In genomic region chr16:89216315-89217137, GRCh38 we compare ENCODE assay signal across 8 cellular contexts. TPM values are rescaled to one million over a fixed set of nuclear protein-coding genes. Genes with fewer than 3 reads are reported as not detected.
DNase-seq lines count a peak whose midpoint lies in the region; ATAC-seq and TF ChIP-seq lines count a peak whose summit lies in the region.

No MANE protein-coding gene starts in this region.

- peaks cover 21 to 36% of the 10 kb centered on the region in 2 donors for H3K4me1 Mint-ChIP-seq in natural killer cell
- H3K4me1 Mint-ChIP-seq in stimulated activated effector memory CD8-positive, alpha-beta T cell treated with anti-CD3 and anti-CD28 coated beads, Interleukin-12 subunit alpha, Interleukin-12 subunit beta, amount 100 ng/mL, for 72 hours = peaks cover 23% of the 10 kb centered on the region

- H3K4me2 ChIP-seq in DOHH2 (ENCODE audit: low read length) = peak overlapping the region; percentile 95

- peak overlapping the region; percentile 85 to 98 for H3K27ac Mint-ChIP-seq in natural killer cell
- peak overlapping the region; percentile 70 for H3K27ac Mint-ChIP-seq in stimulated activated effector memory CD8-positive, alpha-beta T cell treated with anti-CD3 and anti-CD28 coated beads, Interleukin-12 subunit alpha, Interleukin-12 subunit beta, amount 100 ng/mL, for 72 hours

- DNase-seq in HuH-7 (ENCODE audit: low spot score) (peak; percentile 94), RPMI8226 (peak; percentile 70), fibroblast of pulmonary artery (ENCODE audit: low read depth) (peak; percentile 79), natural killer cell (peak; percentile 80)
- DNase-seq in activated T-helper 9 cell treated with anti-CD3 and anti-CD28 coated beads, Interleukin-2, amount 50 U/mL, for 16 hours (ENCODE audit: low read depth) = peak; percentile 71
- peak; percentile 45 to 86 for DNase-seq in stimulated activated effector memory CD8-positive, alpha-beta T cell treated with anti-CD3 and anti-CD28 coated beads, Interleukin-12 subunit alpha, Interleukin-12 subunit beta, amount 100 ng/mL, for 72 hours (ENCODE audit: low spot score in 2 of 2)

- ATAC-seq in natural killer cell = peak; percentile 70 to 80 (median 71)
- ATAC-seq in stimulated activated effector memory CD8-positive, alpha-beta T cell treated with anti-CD3 and anti-CD28 coated beads, Interleukin-12 subunit alpha, Interleukin-12 subunit beta, amount 100 ng/mL, for 72 hours = peak; percentile 73
- ATAC-seq in GM19467 (IDR thresholded peaks at IDR 0.05; ENCODE audit: unreplicated experiment) = no peak

- peak overlapping the region; percentile 64 for H3K27ac ChIP-seq in DOHH2 (ENCODE audit: low read depth, low read length)

- H4K20me1 ChIP-seq in DOHH2 (ENCODE audit: control insufficient read depth, insufficient read depth, low read depth, low read length) = no peaks in the 10 kb centered on the region

- no peaks in the 10 kb centered on the region for H3K9me3 Mint-ChIP-seq in natural killer cell
- no peaks in the 10 kb centered on the region for H3K9me3 Mint-ChIP-seq in stimulated activated effector memory CD8-positive, alpha-beta T cell treated with anti-CD3 and anti-CD28 coated beads, Interleukin-12 subunit alpha, Interleukin-12 subunit beta, amount 100 ng/mL, for 72 hours

- H3K79me2 ChIP-seq in DOHH2 (ENCODE audit: control insufficient read depth, low read length) = peaks cover 6% of the 10 kb centered on the region

- no peaks in the 10 kb centered on the region for H3K36me3 Mint-ChIP-seq in natural killer cell
- H3K36me3 Mint-ChIP-seq in stimulated activated effector memory CD8-positive, alpha-beta T cell treated with anti-CD3 and anti-CD28 coated beads, Interleukin-12 subunit alpha, Interleukin-12 subunit beta, amount 100 ng/mL, for 72 hours = peaks cover 10% of the 10 kb centered on the region

- no peaks in the 10 kb centered on the region for H3K27me3 Mint-ChIP-seq in natural killer cell (ENCODE audit: low read depth in 2 of 2)

- H3K36me3 ChIP-seq in DOHH2 (ENCODE audit: control insufficient read depth, low read length) = no peaks in the 10 kb centered on the region

- peaks cover 9% of the 10 kb centered on the region for H3K4me1 ChIP-seq in DOHH2 (ENCODE audit: control insufficient read depth, low read length)

- no peaks in the 10 kb centered on the region for H3K9me3 ChIP-seq in DOHH2 (ENCODE audit: control insufficient read depth, insufficient read depth, low read length)

- intact Hi-C loops in natural killer cell (cut with micrococcal nuclease) = loop anchor here (1.0 to 10.0 kb wide), 5 partner anchors 102 to 479 kb away; partner anchors contain the start of gene ACSF3

- H3K27me3 ChIP-seq in DOHH2 (ENCODE audit: control insufficient read depth, low read length) = no peaks in the 10 kb centered on the region

- peak overlapping the region; percentile 92 for H3K4me3 ChIP-seq in DOHH2 (ENCODE audit: low read length)
- H3K4me3 ChIP-seq in fibroblast of pulmonary artery (replicated peaks; ENCODE audit: low read depth, low read length) = peak overlapping the region; percentile 95

- H3K4me3 Mint-ChIP-seq in natural killer cell = peak overlapping the region; percentile 96
- peak overlapping the region; percentile 90 for H3K4me3 Mint-ChIP-seq in stimulated activated effector memory CD8-positive, alpha-beta T cell treated with anti-CD3 and anti-CD28 coated beads, Interleukin-12 subunit alpha, Interleukin-12 subunit beta, amount 100 ng/mL, for 72 hours

- TF ChIP-seq CTCF in DOHH2 (IDR thresholded peaks at IDR 0.05; ENCODE audit: low read depth, low read length, poor library complexity, severe bottlenecking) = peak; percentile 86
- TF ChIP-seq CTCF in fibroblast of pulmonary artery (IDR thresholded peaks at IDR 0.05; ENCODE audit: low read length, missing control alignments) = peak; percentile 64
- peak; percentile 72 for TF ChIP-seq CTCF in natural killer cell (IDR thresholded peaks at IDR 0.05)

- no peaks in the 10 kb centered on the region for H3K9me2 ChIP-seq in DOHH2 (replicated peaks; ENCODE audit: control insufficient read depth, low read length)

- H3F3A ChIP-seq in DOHH2 (ENCODE audit: control insufficient read depth, insufficient read depth) = peaks cover 11% of the 10 kb centered on the region

RNA-seq across cellular contexts. Expression of gene ZNF778, which starts 1.0 kb away (rescaled TPM):
- 10 to 100 TPM in 2 of 3 donors, 1 to 10 TPM in 1; 7.0 to 14.1 (median 11.8) TPM for total RNA-seq in natural killer cell

RNA-seq across cellular contexts. Expression of gene SLC22A31, which starts 16.2 kb away (rescaled TPM):
- total RNA-seq in natural killer cell = under 1 TPM in 1 of 3 donors, not detected in 2; 0.75 TPM

RNA-seq across cellular contexts. Expression of gene CDH15, which starts 45.0 kb away (rescaled TPM):
- under 1 TPM in 1 of 3 donors, not detected in 2; 0.20 TPM for total RNA-seq in natural killer cell
